Comparison of ENCODE assay signal across 1 cellular context in the genomic region with DNA sequence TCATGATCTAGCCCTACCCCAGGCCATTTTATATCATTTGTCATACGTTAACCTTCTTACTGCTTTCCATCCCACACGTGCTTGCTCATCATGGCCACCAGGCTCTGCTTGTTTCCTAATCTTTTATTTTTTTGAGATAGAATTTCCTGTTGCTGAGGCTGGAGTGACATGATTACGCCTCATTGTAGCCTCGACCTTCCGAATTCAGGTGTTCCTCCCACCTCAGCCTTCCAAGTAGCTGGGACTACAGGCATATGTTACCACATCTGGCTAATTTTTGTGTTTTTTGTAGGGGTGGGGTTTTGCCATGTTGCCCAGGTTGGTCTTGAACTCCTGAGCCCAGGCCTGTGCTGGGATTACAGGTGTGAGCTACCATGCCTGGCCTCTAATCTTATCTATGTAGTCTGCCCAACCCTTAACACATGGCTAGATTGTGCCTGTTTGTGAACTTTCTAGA.
TF ChIP-seq lines count a peak whose summit lies in the region.

No MANE protein-coding gene starts in this region.

TF ChIP-seq in K562, 482 proteins besides CTCF, POLR2A, EP300 and RAD21 (continued from another document and continues in another):
- TF ChIP-seq, protein P1, sequence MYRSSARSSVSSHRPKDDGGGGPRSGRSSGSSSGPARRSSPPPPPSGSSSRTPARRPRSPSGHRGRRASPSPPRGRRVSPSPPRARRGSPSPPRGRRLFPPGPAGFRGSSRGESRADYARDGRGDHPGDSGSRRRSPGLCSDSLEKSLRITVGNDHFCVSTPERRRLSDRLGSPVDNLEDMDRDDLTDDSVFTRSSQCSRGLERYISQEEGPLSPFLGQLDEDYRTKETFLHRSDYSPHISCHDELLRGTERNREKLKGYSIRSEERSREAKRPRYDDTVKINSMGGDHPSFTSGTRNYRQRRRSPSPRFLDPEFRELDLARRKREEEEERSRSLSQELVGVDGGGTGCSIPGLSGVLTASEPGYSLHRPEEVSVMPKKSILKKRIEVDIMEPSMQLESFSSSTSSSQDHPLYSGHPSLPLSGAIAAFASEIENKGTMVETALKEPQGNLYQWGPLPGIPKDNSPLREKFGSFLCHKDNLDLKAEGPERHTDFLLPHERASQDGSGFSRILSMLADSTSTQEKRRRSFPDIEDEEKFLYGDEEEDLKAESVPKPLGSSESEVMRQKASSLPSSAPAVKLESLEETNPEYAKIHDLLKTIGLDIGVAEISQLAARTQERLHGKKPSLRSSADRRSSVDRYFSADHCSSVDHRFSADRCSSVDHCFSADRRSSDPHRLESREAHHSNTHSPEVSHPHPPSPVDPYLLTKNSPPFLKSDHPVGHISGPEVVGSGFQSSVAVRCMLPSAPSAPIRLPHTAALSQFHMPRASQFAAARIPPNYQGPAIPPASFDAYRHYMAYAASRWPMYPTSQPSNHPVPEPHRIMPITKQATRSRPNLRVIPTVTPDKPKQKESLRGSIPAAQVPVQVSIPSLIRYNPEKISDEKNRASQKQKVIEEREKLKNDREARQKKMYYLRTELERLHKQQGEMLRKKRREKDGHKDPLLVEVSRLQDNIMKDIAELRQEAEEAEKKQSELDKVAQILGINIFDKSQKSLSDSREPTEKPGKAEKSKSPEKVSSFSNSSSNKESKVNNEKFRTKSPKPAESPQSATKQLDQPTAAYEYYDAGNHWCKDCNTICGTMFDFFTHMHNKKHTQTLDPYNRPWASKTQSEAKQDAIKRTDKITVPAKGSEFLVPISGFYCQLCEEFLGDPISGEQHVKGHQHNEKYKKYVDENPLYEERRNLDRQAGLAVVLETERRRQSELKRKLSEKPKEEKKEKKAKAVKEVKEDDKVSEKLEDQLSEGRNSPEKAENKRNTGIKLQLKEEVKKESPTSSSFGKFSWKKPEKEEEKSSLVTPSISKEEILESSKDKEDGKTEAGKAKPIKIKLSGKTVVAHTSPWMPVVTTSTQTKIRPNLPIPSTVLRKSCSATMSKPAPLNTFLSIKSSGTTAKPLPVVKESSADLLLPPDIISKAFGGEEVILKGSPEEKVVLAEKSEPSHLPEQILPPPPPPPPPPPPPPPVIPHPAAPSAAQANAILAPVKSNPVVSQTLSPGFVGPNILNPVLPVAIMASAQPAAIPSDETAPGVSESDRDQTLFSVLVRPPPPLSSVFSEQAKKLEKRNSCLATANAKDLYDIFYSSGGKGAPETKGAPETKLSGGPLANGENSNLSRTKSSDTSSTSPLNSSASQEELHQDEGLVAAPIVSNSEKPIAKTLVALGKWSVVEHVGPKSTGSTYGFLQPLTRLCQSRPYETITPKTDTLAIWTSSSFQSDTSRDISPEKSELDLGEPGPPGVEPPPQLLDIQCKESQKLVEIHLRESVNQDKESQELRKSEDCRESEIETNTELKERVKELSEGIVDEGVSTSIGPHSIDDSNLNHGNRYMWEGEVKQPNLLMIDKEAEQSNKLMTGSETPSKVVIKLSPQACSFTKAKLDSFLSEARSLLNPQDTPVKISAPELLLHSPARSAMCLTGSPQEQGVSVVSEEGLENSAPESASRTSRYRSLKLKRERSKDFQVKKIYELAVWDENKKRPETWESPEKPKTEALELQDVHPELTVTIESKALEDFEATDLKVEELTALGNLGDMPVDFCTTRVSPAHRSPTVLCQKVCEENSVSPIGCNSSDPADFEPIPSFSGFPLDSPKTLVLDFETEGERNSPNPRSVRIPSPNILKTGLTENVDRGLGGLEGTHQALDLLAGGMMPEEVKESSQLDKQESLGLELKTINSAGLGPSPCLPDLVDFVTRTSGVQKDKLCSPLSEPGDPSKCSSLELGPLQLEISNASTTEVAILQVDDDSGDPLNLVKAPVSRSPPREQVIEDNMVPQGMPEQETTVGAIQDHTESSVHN (IDR thresholded peaks at IDR 0.05; ENCODE audit: borderline replicate concordance in 1 of 2, low read depth in 1 of 2), result no peak
- TF ChIP-seq, protein P2, sequence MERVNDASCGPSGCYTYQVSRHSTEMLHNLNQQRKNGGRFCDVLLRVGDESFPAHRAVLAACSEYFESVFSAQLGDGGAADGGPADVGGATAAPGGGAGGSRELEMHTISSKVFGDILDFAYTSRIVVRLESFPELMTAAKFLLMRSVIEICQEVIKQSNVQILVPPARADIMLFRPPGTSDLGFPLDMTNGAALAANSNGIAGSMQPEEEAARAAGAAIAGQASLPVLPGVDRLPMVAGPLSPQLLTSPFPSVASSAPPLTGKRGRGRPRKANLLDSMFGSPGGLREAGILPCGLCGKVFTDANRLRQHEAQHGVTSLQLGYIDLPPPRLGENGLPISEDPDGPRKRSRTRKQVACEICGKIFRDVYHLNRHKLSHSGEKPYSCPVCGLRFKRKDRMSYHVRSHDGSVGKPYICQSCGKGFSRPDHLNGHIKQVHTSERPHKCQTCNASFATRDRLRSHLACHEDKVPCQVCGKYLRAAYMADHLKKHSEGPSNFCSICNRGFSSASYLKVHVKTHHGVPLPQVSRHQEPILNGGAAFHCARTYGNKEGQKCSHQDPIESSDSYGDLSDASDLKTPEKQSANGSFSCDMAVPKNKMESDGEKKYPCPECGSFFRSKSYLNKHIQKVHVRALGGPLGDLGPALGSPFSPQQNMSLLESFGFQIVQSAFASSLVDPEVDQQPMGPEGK (CRISPR knock-in tag; IDR thresholded peaks at IDR 0.05; ENCODE audit: borderline replicate concordance), result no peak
- peak; percentile 54 for TF ChIP-seq CBFA2T2 (conservative IDR thresholded peaks at IDR 0.05)
- TF ChIP-seq CBX8 (IDR thresholded peaks at IDR 0.05; ENCODE audit: borderline replicate concordance, extremely low read depth, low read depth, low read length, poor library complexity, severe bottlenecking), result no peak
- TF ChIP-seq, protein P3, sequence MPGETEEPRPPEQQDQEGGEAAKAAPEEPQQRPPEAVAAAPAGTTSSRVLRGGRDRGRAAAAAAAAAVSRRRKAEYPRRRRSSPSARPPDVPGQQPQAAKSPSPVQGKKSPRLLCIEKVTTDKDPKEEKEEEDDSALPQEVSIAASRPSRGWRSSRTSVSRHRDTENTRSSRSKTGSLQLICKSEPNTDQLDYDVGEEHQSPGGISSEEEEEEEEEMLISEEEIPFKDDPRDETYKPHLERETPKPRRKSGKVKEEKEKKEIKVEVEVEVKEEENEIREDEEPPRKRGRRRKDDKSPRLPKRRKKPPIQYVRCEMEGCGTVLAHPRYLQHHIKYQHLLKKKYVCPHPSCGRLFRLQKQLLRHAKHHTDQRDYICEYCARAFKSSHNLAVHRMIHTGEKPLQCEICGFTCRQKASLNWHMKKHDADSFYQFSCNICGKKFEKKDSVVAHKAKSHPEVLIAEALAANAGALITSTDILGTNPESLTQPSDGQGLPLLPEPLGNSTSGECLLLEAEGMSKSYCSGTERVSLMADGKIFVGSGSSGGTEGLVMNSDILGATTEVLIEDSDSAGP (CRISPR knock-in tag; IDR thresholded peaks at IDR 0.05), result no peak
- TF ChIP-seq, protein P4, sequence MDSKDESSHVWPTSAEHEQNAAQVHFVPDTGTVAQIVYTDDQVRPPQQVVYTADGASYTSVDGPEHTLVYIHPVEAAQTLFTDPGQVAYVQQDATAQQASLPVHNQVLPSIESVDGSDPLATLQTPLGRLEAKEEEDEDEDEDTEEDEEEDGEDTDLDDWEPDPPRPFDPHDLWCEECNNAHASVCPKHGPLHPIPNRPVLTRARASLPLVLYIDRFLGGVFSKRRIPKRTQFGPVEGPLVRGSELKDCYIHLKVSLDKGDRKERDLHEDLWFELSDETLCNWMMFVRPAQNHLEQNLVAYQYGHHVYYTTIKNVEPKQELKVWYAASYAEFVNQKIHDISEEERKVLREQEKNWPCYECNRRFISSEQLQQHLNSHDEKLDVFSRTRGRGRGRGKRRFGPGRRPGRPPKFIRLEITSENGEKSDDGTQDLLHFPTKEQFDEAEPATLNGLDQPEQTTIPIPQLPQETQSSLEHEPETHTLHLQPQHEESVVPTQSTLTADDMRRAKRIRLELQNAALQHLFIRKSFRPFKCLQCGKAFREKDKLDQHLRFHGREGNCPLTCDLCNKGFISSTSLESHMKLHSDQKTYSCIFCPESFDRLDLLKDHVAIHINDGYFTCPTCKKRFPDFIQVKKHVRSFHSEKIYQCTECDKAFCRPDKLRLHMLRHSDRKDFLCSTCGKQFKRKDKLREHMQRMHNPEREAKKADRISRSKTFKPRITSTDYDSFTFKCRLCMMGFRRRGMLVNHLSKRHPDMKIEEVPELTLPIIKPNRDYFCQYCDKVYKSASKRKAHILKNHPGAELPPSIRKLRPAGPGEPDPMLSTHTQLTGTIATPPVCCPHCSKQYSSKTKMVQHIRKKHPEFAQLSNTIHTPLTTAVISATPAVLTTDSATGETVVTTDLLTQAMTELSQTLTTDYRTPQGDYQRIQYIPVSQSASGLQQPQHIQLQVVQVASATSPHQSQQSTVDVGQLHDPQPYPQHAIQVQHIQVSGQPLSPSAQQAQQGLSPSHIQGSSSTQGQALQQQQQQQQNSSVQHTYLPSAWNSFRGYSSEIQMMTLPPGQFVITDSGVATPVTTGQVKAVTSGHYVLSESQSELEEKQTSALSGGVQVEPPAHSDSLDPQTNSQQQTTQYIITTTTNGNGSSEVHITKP (IDR thresholded peaks at IDR 0.05; ENCODE audit: partially characterized antibody), result no peak
- TF ChIP-seq SRSF3 (IDR thresholded peaks at IDR 0.05; ENCODE audit: insufficient read depth, low read length), result no peak
- peak; percentile 61; the same call in 1 of the 2 replicates for TF ChIP-seq GATAD2A (IDR thresholded peaks at IDR 0.05)
- TF ChIP-seq FOXM1 (IDR thresholded peaks at IDR 0.05; ENCODE audit: low read depth), result 0 out of 2 replicates have a peak, but pooled peaks have one; percentile 43
- no peak for TF ChIP-seq FOXM1 (CRISPR knock-in tag; IDR thresholded peaks at IDR 0.05; ENCODE audit: low read depth)
- TF ChIP-seq, protein P5, sequence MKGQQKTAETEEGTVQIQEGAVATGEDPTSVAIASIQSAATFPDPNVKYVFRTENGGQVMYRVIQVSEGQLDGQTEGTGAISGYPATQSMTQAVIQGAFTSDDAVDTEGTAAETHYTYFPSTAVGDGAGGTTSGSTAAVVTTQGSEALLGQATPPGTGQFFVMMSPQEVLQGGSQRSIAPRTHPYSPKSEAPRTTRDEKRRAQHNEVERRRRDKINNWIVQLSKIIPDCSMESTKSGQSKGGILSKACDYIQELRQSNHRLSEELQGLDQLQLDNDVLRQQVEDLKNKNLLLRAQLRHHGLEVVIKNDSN (CRISPR knock-in tag; IDR thresholded peaks at IDR 0.05), result peak; percentile 14; the same call in 1 of the 2 replicates
- TF ChIP-seq SAFB2 (IDR thresholded peaks at IDR 0.05; ENCODE audit: borderline replicate concordance, low read depth, low read length, severe bottlenecking), result no peak
- TF ChIP-seq, protein P6, sequence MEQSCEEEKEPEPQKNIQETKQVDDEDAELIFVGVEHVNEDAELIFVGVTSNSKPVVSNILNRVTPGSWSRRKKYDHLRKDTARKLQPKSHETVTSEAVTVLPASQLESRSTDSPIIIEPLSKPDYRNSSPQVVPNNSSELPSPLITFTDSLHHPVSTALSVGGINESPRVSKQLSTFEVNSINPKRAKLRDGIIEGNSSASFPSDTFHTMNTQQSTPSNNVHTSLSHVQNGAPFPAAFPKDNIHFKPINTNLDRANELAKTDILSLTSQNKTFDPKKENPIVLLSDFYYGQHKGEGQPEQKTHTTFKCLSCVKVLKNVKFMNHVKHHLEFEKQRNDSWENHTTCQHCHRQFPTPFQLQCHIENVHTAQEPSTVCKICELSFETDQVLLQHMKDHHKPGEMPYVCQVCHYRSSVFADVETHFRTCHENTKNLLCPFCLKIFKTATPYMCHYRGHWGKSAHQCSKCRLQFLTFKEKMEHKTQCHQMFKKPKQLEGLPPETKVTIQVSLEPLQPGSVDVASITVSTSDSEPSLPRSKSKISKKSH (CRISPR knock-in tag; IDR thresholded peaks at IDR 0.05), result no peak
- TF ChIP-seq, protein P7, sequence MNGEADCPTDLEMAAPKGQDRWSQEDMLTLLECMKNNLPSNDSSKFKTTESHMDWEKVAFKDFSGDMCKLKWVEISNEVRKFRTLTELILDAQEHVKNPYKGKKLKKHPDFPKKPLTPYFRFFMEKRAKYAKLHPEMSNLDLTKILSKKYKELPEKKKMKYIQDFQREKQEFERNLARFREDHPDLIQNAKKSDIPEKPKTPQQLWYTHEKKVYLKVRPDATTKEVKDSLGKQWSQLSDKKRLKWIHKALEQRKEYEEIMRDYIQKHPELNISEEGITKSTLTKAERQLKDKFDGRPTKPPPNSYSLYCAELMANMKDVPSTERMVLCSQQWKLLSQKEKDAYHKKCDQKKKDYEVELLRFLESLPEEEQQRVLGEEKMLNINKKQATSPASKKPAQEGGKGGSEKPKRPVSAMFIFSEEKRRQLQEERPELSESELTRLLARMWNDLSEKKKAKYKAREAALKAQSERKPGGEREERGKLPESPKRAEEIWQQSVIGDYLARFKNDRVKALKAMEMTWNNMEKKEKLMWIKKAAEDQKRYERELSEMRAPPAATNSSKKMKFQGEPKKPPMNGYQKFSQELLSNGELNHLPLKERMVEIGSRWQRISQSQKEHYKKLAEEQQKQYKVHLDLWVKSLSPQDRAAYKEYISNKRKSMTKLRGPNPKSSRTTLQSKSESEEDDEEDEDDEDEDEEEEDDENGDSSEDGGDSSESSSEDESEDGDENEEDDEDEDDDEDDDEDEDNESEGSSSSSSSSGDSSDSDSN (IDR thresholded peaks at IDR 0.05; ENCODE audit: borderline replicate concordance in 1 of 2, low read depth in 2 of 2, low read length in 2 of 2), result no peak
- 0 out of 2 replicates have a peak, but pooled peaks have one; percentile 31 for TF ChIP-seq ZNF316 (IDR thresholded peaks at IDR 0.05)
- 0 out of 2 replicates have a peak, but pooled peaks have one; percentile 29 for TF ChIP-seq SMARCA4 (IDR thresholded peaks at IDR 0.05)
- TF ChIP-seq DPF2 (IDR thresholded peaks at IDR 0.05), result peak; percentile 72; the same call in 1 of the 2 replicates
- TF ChIP-seq POLR2G (IDR thresholded peaks at IDR 0.05; ENCODE audit: low read depth, low read length), result no peak
- TF ChIP-seq HNRNPK (IDR thresholded peaks at IDR 0.05; ENCODE audit: low read depth, low read length, poor library complexity, severe bottlenecking), result no peak
- TF ChIP-seq, protein P8, sequence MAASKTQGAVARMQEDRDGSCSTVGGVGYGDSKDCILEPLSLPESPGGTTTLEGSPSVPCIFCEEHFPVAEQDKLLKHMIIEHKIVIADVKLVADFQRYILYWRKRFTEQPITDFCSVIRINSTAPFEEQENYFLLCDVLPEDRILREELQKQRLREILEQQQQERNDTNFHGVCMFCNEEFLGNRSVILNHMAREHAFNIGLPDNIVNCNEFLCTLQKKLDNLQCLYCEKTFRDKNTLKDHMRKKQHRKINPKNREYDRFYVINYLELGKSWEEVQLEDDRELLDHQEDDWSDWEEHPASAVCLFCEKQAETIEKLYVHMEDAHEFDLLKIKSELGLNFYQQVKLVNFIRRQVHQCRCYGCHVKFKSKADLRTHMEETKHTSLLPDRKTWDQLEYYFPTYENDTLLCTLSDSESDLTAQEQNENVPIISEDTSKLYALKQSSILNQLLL (CRISPR knock-in tag; IDR thresholded peaks at IDR 0.05; ENCODE audit: borderline replicate concordance), result no peak
- peak; percentile 47 to 64; a peak in 1 of 4 replicates for TF ChIP-seq FOXK2 (conservative IDR thresholded peaks at IDR 0.05 in 1 of 2, IDR thresholded peaks at IDR 0.05 in 1 of 2; ENCODE audit: low read depth in 2 of 2)
- TF ChIP-seq PCBP2 (IDR thresholded peaks at IDR 0.05; ENCODE audit: low read depth, low read length, poor library complexity, severe bottlenecking), result no peak
- TF ChIP-seq ZNF184 (CRISPR knock-in tag; IDR thresholded peaks at IDR 0.05), result no peak
- TF ChIP-seq TRIM24 (IDR thresholded peaks at IDR 0.05), result 0 out of 4 replicates have a peak, but pooled peaks of 1 of the 2 experiments have one; percentile 11
- TF ChIP-seq, protein P9, sequence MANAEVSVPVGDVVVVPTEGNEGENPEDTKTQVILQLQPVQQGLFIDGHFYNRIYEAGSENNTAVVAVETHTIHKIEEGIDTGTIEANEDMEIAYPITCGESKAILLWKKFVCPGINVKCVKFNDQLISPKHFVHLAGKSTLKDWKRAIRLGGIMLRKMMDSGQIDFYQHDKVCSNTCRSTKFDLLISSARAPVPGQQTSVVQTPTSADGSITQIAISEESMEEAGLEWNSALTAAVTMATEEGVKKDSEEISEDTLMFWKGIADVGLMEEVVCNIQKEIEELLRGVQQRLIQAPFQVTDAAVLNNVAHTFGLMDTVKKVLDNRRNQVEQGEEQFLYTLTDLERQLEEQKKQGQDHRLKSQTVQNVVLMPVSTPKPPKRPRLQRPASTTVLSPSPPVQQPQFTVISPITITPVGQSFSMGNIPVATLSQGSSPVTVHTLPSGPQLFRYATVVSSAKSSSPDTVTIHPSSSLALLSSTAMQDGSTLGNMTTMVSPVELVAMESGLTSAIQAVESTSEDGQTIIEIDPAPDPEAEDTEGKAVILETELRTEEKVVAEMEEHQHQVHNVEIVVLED (CRISPR knock-in tag; IDR thresholded peaks at IDR 0.05), result no peak
